Comparison of ENCODE assay signal across 8 cellular contexts in the genomic region with DNA sequence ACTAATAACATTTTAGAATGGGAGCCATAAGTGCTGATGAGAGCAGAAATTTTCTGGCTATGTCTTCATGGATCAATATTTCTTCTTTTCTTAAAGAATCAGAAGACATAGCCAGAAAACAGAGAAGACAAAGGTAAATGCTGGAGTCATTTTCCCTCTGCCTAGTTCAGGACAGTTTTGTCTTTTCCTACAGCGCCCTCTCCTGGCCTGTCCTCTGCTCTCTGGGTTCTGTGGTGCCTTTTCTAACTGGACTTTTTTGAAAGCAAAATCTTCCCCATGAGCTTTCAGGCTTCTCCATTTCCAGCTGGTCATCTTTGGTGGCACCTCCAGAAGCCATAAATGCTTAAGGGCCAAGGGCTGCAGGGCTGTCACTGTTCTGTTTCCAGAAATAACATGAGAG. TPM values are rescaled to one million over a fixed set of nuclear protein-coding genes. Genes with fewer than 3 reads are reported as not detected.
DNase-seq lines count a peak whose midpoint lies in the region; ATAC-seq, FAIRE-seq and TF ChIP-seq lines count a peak whose summit lies in the region.
"Not testable (repeated sequence)": the region's sequence is repeated elsewhere in the genome, so short reads cannot be mapped to it uniquely, and the experiment has no call there.

No MANE protein-coding gene starts in this region.

- H3K27ac ChIP-seq in H1 (ENCODE audit: low read depth, low read length); aorta (ENCODE audit: low read depth in 1 of 2, low read length in 2 of 2): not testable (repeated sequence)

- not testable (repeated sequence) for H2AFZ ChIP-seq in H1 (ENCODE audit: low read length)

- H3K79me2 ChIP-seq in H1 (ENCODE audit: control insufficient read depth in 1 of 2, insufficient read depth in 2 of 2, low read length in 2 of 2) = not testable (repeated sequence)

- not testable (repeated sequence) for H3K27me3 ChIP-seq in H1 (replicated peaks in 1 of 4; ENCODE audit: control insufficient read depth in 3 of 4, extremely low read depth in 1 of 4, insufficient read depth in 3 of 4, low read length in 3 of 4); aorta (ENCODE audit: control insufficient read depth in 1 of 2, insufficient read depth in 2 of 2, low read length in 1 of 2)

- H3K4me1 Mint-ChIP-seq in activated B cell treated with CpG ODN at 0.5 μM for 24 hours, memory B cell: not testable (repeated sequence)

- H3K9me3 Mint-ChIP-seq in activated B cell treated with CpG ODN at 0.5 μM for 24 hours, memory B cell: not testable (repeated sequence)

- not testable (repeated sequence) for H2BK120ac ChIP-seq in H1 (replicated peaks; ENCODE audit: low read depth, low read length)

- H2AK5ac ChIP-seq in H1 (ENCODE audit: low read depth, low read length) = not testable (repeated sequence)

- H3K18ac ChIP-seq in H1 (ENCODE audit: extremely low read depth, low read length) = not testable (repeated sequence)

- not testable (repeated sequence) for H4K20me1 ChIP-seq in H1 (replicated peaks in 1 of 2; ENCODE audit: control insufficient read depth in 1 of 2, insufficient read depth in 2 of 2, low read length in 2 of 2)

- H2BK12ac ChIP-seq in H1 (ENCODE audit: low read depth, low read length) = not testable (repeated sequence)

- H2BK5ac ChIP-seq in H1 (ENCODE audit: low read depth, low read length) = not testable (repeated sequence)

- H3K36me3 Mint-ChIP-seq in activated B cell treated with CpG ODN at 0.5 μM for 24 hours (ENCODE audit: low read depth); memory B cell: not testable (repeated sequence)

- not testable (repeated sequence) for TF ChIP-seq CTCF in activated B cell treated with CpG ODN at 0.5 μM for 24 hours (IDR thresholded peaks at IDR 0.05); H1 (IDR thresholded peaks at IDR 0.05; ENCODE audit: control extremely low read depth in 1 of 3, insufficient read depth in 1 of 3, low read depth in 1 of 3, low read length in 3 of 3)

- not testable (repeated sequence) for H3K23ac ChIP-seq in H1 (ENCODE audit: insufficient read length)

- WGBS in H1 (ENCODE audit: extremely low coverage in 1 of 2, insufficient coverage in 1 of 2, insufficient read length in 1 of 2, insufficient replicate concordance in 2 of 2, low coverage in 1 of 2, low lambda C conversion rate in 2 of 2, missing lambda C conversion rate in 1 of 2), 2 experiments = no CpG with 5 or more reads among the region's 1 CpG
- no CpG with 5 or more reads among the region's 1 CpG for WGBS in aorta, 2 donors

- not testable (repeated sequence) for H4K5ac ChIP-seq in H1 (ENCODE audit: insufficient read length, low read depth, low read length)

- H3K79me1 ChIP-seq in H1 (ENCODE audit: low read depth, low read length) = not testable (repeated sequence)

- H4K8ac ChIP-seq in H1 (ENCODE audit: extremely low read depth, insufficient read depth, low read length) = not testable (repeated sequence)

- not testable (repeated sequence) for H3K56ac ChIP-seq in H1 (replicated peaks; ENCODE audit: insufficient read length, low read depth, low read length)

- FAIRE-seq in GM12891 (lab: Jason Lieb, UNC) (peak; percentile 50), H1 (lab: Jason Lieb, UNC) (peak; percentile 96)

- POLR2A ChIA-PET in activated B cell treated with CpG ODN at 0.5 μM for 24 hours (lab: Charles Lee); H1 (lab: Charles Lee; ENCODE audit: partially characterized antibody): not testable (repeated sequence)

- H3K4me3 ChIP-seq in H1 (ENCODE audit: extremely low read depth in 1 of 4, insufficient read depth in 2 of 4, low read depth in 3 of 4, low read length in 4 of 4); aorta (ENCODE audit: low read length in 2 of 2): not testable (repeated sequence)

- H3K9ac ChIP-seq in H1 (replicated peaks in 1 of 4; ENCODE audit: extremely low read depth in 1 of 4, low read depth in 3 of 4, low read length in 3 of 4) = not testable (repeated sequence)

- H3K9me3 ChIP-seq in H1 (ENCODE audit: insufficient read depth in 2 of 2, low read depth in 1 of 2, low read length in 1 of 2); aorta (ENCODE audit: control insufficient read depth, low read length): not testable (repeated sequence)

- H3K36me3 ChIP-seq in H1 (ENCODE audit: control insufficient read depth in 2 of 4, insufficient read depth in 4 of 4, low read length in 3 of 4); aorta (ENCODE audit: control insufficient read depth in 1 of 2, insufficient read depth in 2 of 2, low read length in 1 of 2): not testable (repeated sequence)

- H3K4ac ChIP-seq in H1 (replicated peaks; ENCODE audit: insufficient read length, low read depth, low read length) = not testable (repeated sequence)

- not testable (repeated sequence) for H3K27ac Mint-ChIP-seq in activated B cell treated with CpG ODN at 0.5 μM for 24 hours, memory B cell

- intact Hi-C loops in activated B cell treated with CpG ODN at 0.5 μM for 24 hours (cut with micrococcal nuclease); left ventricle myocardium superior (cut with micrococcal nuclease); aorta (cut with DNase I): not testable (repeated sequence)

- CTCF ChIA-PET in activated B cell treated with CpG ODN at 0.5 μM for 24 hours (lab: Charles Lee) = interaction anchor here (0.6 kb wide), 1 partner anchor 143 kb away, joined by 3 read pairs; no protein-coding TSS in a partner anchor
- CTCF ChIA-PET in H1 (lab: Charles Lee; ENCODE audit: partially characterized antibody) = not testable (repeated sequence)

- H3K14ac ChIP-seq in H1 (ENCODE audit: insufficient read length) = not testable (repeated sequence)

- H2BK15ac ChIP-seq in H1 (ENCODE audit: low read length) = not testable (repeated sequence)

- H3K23me2 ChIP-seq in H1 (ENCODE audit: low read depth, low read length) = not testable (repeated sequence)

- not testable (repeated sequence) for H3K4me2 ChIP-seq in H1 (ENCODE audit: insufficient read depth in 1 of 2, low read depth in 2 of 2, low read length in 2 of 2)

- TF ChIP-seq RAD21 in H1 (IDR thresholded peaks at IDR 0.05 in 1 of 2, conservative IDR thresholded peaks at IDR 0.05 in 1 of 2; ENCODE audit: low read depth in 2 of 2, low read length in 2 of 2) = not testable (repeated sequence)

- H4K91ac ChIP-seq in H1 (replicated peaks; ENCODE audit: insufficient read length, low read length) = not testable (repeated sequence)

- H3K4me3 Mint-ChIP-seq in activated B cell treated with CpG ODN at 0.5 μM for 24 hours, memory B cell: not testable (repeated sequence)

- H3K27me3 Mint-ChIP-seq in activated B cell treated with CpG ODN at 0.5 μM for 24 hours = not testable (repeated sequence)
- H3K27me3 Mint-ChIP-seq in memory B cell = peaks cover 13% of the 10 kb centered on the region

- not testable (repeated sequence) for DNase-seq in GM12891 (ENCODE audit: insufficient read length, low spot score); activated B cell treated with CpG ODN at 0.5 μM for 24 hours; H1 (ENCODE audit: low read depth in 1 of 2, low spot score in 2 of 2); left ventricle myocardium superior; memory B cell (ENCODE audit: low spot score in 2 of 2); aorta

- not testable (repeated sequence) for H2BK20ac ChIP-seq in H1 (ENCODE audit: low read length)

- ATAC-seq in GM21360 (IDR thresholded peaks at IDR 0.05; ENCODE audit: unreplicated experiment) = peak; percentile 53
- ATAC-seq in HG03439 (IDR thresholded peaks at IDR 0.05; ENCODE audit: unreplicated experiment) = peak; percentile 43
- peak; percentile 42 for ATAC-seq in activated B cell treated with CpG ODN at 0.5 μM for 24 hours (ENCODE audit: low read depth)
- ATAC-seq in left ventricle myocardium superior = peak; percentile 69
- peak; percentile 47 for ATAC-seq in memory B cell (ENCODE audit: low read depth)
- ATAC-seq in aorta (ENCODE audit: low FRiP score) = peak; percentile 69

- TF ChIP-seq POLR2A in GM12891 (IDR thresholded peaks at IDR 0.05; ENCODE audit: low read depth, low read length); H1 (IDR thresholded peaks at IDR 0.05; ENCODE audit: control extremely low read depth in 1 of 2, low read depth in 2 of 2, low read length in 2 of 2): not testable (repeated sequence)

- not testable (repeated sequence) for H3K4me1 ChIP-seq in H1 (replicated peaks in 1 of 4; ENCODE audit: control insufficient read depth in 3 of 4, insufficient read depth in 4 of 4, low read length in 3 of 4); aorta (ENCODE audit: control insufficient read depth in 1 of 2, insufficient read depth in 2 of 2, low read length in 2 of 2)

- not testable (repeated sequence) for TF ChIP-seq EP300 in H1 (IDR thresholded peaks at IDR 0.05; ENCODE audit: borderline replicate concordance in 1 of 2, low read depth in 2 of 2, low read length in 2 of 2)

RNA-seq across cellular contexts. Expression of gene MAT1A, which starts 39.1 kb away (rescaled TPM):
- 0.03 TPM for polyA plus RNA-seq in GM12891 (2012; ENCODE audit: low read depth, missing spikeins)
- total RNA-seq in activated B cell treated with CpG ODN at 0.5 μM for 24 hours (not detected in 2 replicates), left ventricle myocardium superior (not detected), aorta (under 1 TPM; 0.13 to 0.60 TPM)
- 2.9 and 4.1 TPM in 2 replicates for total RNA-seq in H1 (2021; fragmentation: NEBNext Ultra II Directional; extraction: Animal tissue kit (Norgen Biotek cat#: 25700))
- polyA plus RNA-seq in H1 (2011; rRNA removed) (4.4 and 6.4 TPM in 2 replicates), aorta (not detected)
- polyA plus RNA-seq in H1 (2011; cell fraction: cytosol; rRNA removed) = 6.7 TPM
- 8.5 TPM for polyA plus RNA-seq in H1 (2011; cell fraction: nucleus; rRNA removed)
- 2.8 to 7.4 TPM (median 4.6 TPM) in 4 replicates for polyA plus RNA-seq in H1 (2012, experiment 1 of 2)
- polyA plus RNA-seq in H1 (2012, experiment 2 of 2) = 2.4 TPM
- polyA plus RNA-seq in H1 (2013, experiment 1 of 2) = 1.5 TPM
- 1.3 TPM for polyA plus RNA-seq in H1 (2013, experiment 2 of 2)
- polyA minus RNA-seq in H1 (2011; rRNA and poly(A)+ RNA removed) = 4.6 and 6.7 TPM in 2 replicates
- 3.4 TPM for polyA minus RNA-seq in H1 (2011; cell fraction: cytosol; rRNA and poly(A)+ RNA removed)
- polyA minus RNA-seq in H1 (2011; cell fraction: nucleus; rRNA and poly(A)+ RNA removed) = 1.5 TPM

RNA-seq across cellular contexts. Expression of gene ANXA11, which starts 45.1 kb away (rescaled TPM):
- 183 TPM for polyA plus RNA-seq in GM12891 (2012; ENCODE audit: low read depth, missing spikeins)
- total RNA-seq in activated B cell treated with CpG ODN at 0.5 μM for 24 hours (178 and 190 TPM in 2 replicates), left ventricle myocardium superior (405 TPM), aorta (100 to 1,000 TPM; 227 to 256 TPM)
- total RNA-seq in H1 (2021; fragmentation: NEBNext Ultra II Directional; extraction: Animal tissue kit (Norgen Biotek cat#: 25700)) = 70.6 and 84.9 TPM in 2 replicates
- polyA plus RNA-seq in H1 (2011; rRNA removed) (40.5 and 58.7 TPM in 2 replicates), aorta (100 to 1,000 TPM in 1 of 2 donors, 10 to 100 TPM in 1; 97.3 to 160 TPM)
- polyA plus RNA-seq in H1 (2011; cell fraction: cytosol; rRNA removed) = 38.1 TPM
- 50.9 TPM for polyA plus RNA-seq in H1 (2011; cell fraction: nucleus; rRNA removed)
- polyA plus RNA-seq in H1 (2012, experiment 1 of 2) = 113 to 134 TPM (median 126 TPM) in 4 replicates
- polyA plus RNA-seq in H1 (2012, experiment 2 of 2) = 58.1 TPM
- polyA plus RNA-seq in H1 (2013, experiment 1 of 2) = 193 TPM
- polyA plus RNA-seq in H1 (2013, experiment 2 of 2) = 199 TPM
- 27.2 and 42.8 TPM in 2 replicates for polyA minus RNA-seq in H1 (2011; rRNA and poly(A)+ RNA removed)
- 29.3 TPM for polyA minus RNA-seq in H1 (2011; cell fraction: cytosol; rRNA and poly(A)+ RNA removed)
- 26.1 TPM for polyA minus RNA-seq in H1 (2011; cell fraction: nucleus; rRNA and poly(A)+ RNA removed)
